Comparison of ENCODE assay signal across 9 cellular contexts in the genomic region with DNA sequence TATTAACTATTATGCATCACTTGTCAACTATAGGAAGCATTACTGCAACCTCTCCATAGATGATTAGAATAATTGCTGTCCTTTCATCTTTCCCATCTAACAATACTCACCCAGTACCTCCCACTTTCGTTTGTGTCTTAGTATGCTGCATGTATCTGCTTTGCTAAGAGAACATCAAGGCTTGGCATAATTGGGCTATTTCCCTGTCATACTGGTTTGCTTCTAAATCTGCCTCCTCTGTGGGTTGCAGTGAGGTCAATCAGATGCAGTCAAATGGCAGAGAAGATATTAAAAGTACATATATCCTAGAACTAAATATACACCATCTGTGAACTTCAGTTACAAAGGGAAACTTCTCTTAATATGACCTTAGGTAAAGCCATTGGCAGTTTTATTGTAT.
"Had no signal": no experiment of that assay in that cellular context is flagged by ENCODE, and none has a peak within 500 bp of the region (broad histone marks: within the 10 kb centered on the region; RNA-seq: fewer than 3 reads in every experiment).

No MANE protein-coding gene starts in this region.

- DNase-seq: GM23248, GOT3, H7, HFFc6, IMR-90 had no signal

- H3K4me1 ChIP-seq: HAP-1 had no signal

- H2AFZ ChIP-seq: GM23248 had no signal

- H3K36me3 ChIP-seq: HAP-1 had no signal

- ATAC-seq: HCT116, K562 had no signal

- H3K9ac ChIP-seq: GM23248 had no signal

- H3K27ac ChIP-seq: GM23248, HL-60 had no signal

- H3K9me3 ChIP-seq: HAP-1 had no signal

- H3K4me3 ChIP-seq: GM23248, HAP-1, K562 had no signal
